Comparison of ENCODE assay signal across 14 cellular contexts in the genomic region with DNA sequence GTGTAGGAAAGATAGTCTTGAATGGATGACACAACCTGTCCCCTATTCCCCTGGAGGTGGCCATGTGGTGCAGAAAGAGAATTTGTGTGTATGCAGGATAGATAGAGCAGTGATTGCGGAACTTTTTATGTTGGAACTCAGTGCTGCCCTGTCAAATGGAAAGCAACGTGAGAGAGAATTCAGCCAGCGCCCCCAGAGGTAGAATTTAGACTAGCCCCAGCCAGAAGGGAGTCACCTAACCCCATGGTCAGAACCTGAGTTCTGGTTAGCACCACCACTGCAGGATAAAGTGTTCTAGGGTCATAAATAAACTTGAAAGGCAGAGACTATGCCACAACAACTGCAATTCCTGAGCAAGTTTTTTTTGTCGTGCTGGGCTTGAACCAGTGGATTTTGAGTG.
DNase-seq lines count a peak whose midpoint lies in the region; ATAC-seq, FAIRE-seq and TF ChIP-seq lines count a peak whose summit lies in the region.
"Had no signal": no experiment of that assay in that cellular context is flagged by ENCODE, and none has a peak within 500 bp of the region (broad histone marks: within the 10 kb centered on the region; RNA-seq: fewer than 3 reads in every experiment).

No MANE protein-coding gene starts in this region.

- POLR2A ChIA-PET in Caco-2 (lab: Charles Lee), result no interaction called here
- POLR2A ChIA-PET in H1 (lab: Charles Lee; ENCODE audit: partially characterized antibody), result no interaction called here
- POLR2A ChIA-PET in CD8-positive, alpha-beta T cell (lab: Charles Lee), result no interaction called here

- peak; percentile 39 to 64 for TF ChIP-seq RAD21 in H1 (IDR thresholded peaks at IDR 0.05 in 1 of 2, conservative IDR thresholded peaks at IDR 0.05 in 1 of 2; ENCODE audit: low read depth in 2 of 2, low read length in 2 of 2)

- intact Hi-C loops in Caco-2 (cut with micrococcal nuclease; ENCODE audit: unreplicated experiment), result no loop called here
- intact Hi-C loops in CD8-positive, alpha-beta T cell (cut with DNase I, micrococcal nuclease), result no loop called here

- H3K27ac Mint-ChIP-seq in Caco-2 (ENCODE audit: unreplicated experiment), result no peak overlapping the region
- no peak overlapping the region for H3K27ac Mint-ChIP-seq in CD8-positive, alpha-beta T cell
- H3K27ac Mint-ChIP-seq in stimulated activated naive CD8-positive, alpha-beta T cell treated with anti-CD3 and anti-CD28 coated beads, Interleukin-15, amount 100 ng/mL, for 72 hours, result no peak overlapping the region

- no peak overlapping the region for H3K4ac ChIP-seq in H1 (replicated peaks; ENCODE audit: insufficient read length, low read depth, low read length)

- H3K9ac ChIP-seq in H1 (replicated peaks in 1 of 4; ENCODE audit: extremely low read depth in 1 of 4, low read depth in 3 of 4, low read length in 3 of 4), result no peak overlapping the region

- H4K5ac ChIP-seq in H1 (ENCODE audit: insufficient read length, low read depth, low read length), result no peak overlapping the region

- H3K4me3 ChIP-seq in Caco-2 (ENCODE audit: low read depth, low read length), result no peak overlapping the region
- H3K4me3 ChIP-seq in H1 (ENCODE audit: extremely low read depth in 1 of 4, insufficient read depth in 2 of 4, low read depth in 3 of 4, low read length in 4 of 4), result no peak overlapping the region
- no peak overlapping the region for H3K4me3 ChIP-seq in CD8-positive, alpha-beta T cell (ENCODE audit: low read depth, low read length)

- H3K4me2 ChIP-seq in H1 (ENCODE audit: insufficient read depth in 1 of 2, low read depth in 2 of 2, low read length in 2 of 2), result no peak overlapping the region

- no peak overlapping the region for H2BK12ac ChIP-seq in H1 (ENCODE audit: low read depth, low read length)

- no peaks in the 10 kb centered on the region for H3K4me1 ChIP-seq in Caco-2
- H3K4me1 ChIP-seq in H1 (replicated peaks in 1 of 4; ENCODE audit: control insufficient read depth in 3 of 4, insufficient read depth in 4 of 4, low read length in 3 of 4), result no peaks in the 10 kb centered on the region
- H3K4me1 ChIP-seq in CD8-positive, alpha-beta T cell (ENCODE audit: insufficient read depth, low read length), result no peaks in the 10 kb centered on the region

- no TSS peak for BruUV-seq in Caco-2 (replicated peaks; lab: Mats Ljungman, UMichigan)

- peak overlapping the region; percentile 93; the same call in 1 of the 2 replicates for H2AFZ ChIP-seq in H1 (ENCODE audit: low read length)

- no peak overlapping the region for H2BK15ac ChIP-seq in H1 (ENCODE audit: low read length)

- H4K8ac ChIP-seq in H1 (ENCODE audit: extremely low read depth, insufficient read depth, low read length), result no peak overlapping the region

- no peaks in the 10 kb centered on the region for H3K27me3 Mint-ChIP-seq in Caco-2 (ENCODE audit: insufficient read depth, unreplicated experiment)
- H3K27me3 Mint-ChIP-seq in CD8-positive, alpha-beta T cell (ENCODE audit: low read depth), result peaks cover 2% of the 10 kb centered on the region
- no peaks in the 10 kb centered on the region for H3K27me3 Mint-ChIP-seq in stimulated activated naive CD8-positive, alpha-beta T cell treated with anti-CD3 and anti-CD28 coated beads, Interleukin-15, amount 100 ng/mL, for 72 hours

- no peak for TF ChIP-seq POLR2A in H1 (IDR thresholded peaks at IDR 0.05; ENCODE audit: control extremely low read depth in 1 of 2, low read depth in 2 of 2, low read length in 2 of 2)

- H3K36me3 Mint-ChIP-seq in Caco-2 (ENCODE audit: insufficient read depth, unreplicated experiment), result no peaks in the 10 kb centered on the region
- no peaks in the 10 kb centered on the region for H3K36me3 Mint-ChIP-seq in CD8-positive, alpha-beta T cell

- H2BK5ac ChIP-seq in H1 (ENCODE audit: low read depth, low read length), result no peak overlapping the region

- no peak overlapping the region for H3K14ac ChIP-seq in H1 (ENCODE audit: insufficient read length)

- H3K79me2 ChIP-seq in H1 (ENCODE audit: control insufficient read depth in 1 of 2, insufficient read depth in 2 of 2, low read length in 2 of 2), result no peaks in the 10 kb centered on the region

- H4K20me1 ChIP-seq in H1 (replicated peaks in 1 of 2; ENCODE audit: control insufficient read depth in 1 of 2, insufficient read depth in 2 of 2, low read length in 2 of 2), result no peaks in the 10 kb centered on the region

- no peaks in the 10 kb centered on the region for H3K79me1 ChIP-seq in H1 (ENCODE audit: low read depth, low read length)

- peaks cover 17% of the 10 kb centered on the region for H3K9me3 Mint-ChIP-seq in Caco-2 (ENCODE audit: unreplicated experiment)
- peaks cover 3% of the 10 kb centered on the region for H3K9me3 Mint-ChIP-seq in CD8-positive, alpha-beta T cell
- peaks cover 4 to 8% of the 10 kb centered on the region in 2 donors for H3K9me3 Mint-ChIP-seq in stimulated activated naive CD8-positive, alpha-beta T cell treated with anti-CD3 and anti-CD28 coated beads, Interleukin-15, amount 100 ng/mL, for 72 hours

- H3K56ac ChIP-seq in H1 (replicated peaks; ENCODE audit: insufficient read length, low read depth, low read length), result no peak overlapping the region

- no peaks in the 10 kb centered on the region for H3K23me2 ChIP-seq in H1 (ENCODE audit: low read depth, low read length)

- H3K9me3 ChIP-seq in Caco-2, result no peaks in the 10 kb centered on the region
- H3K9me3 ChIP-seq in H1 (ENCODE audit: insufficient read depth in 2 of 2, low read depth in 1 of 2, low read length in 1 of 2), result no peaks in the 10 kb centered on the region
- H3K9me3 ChIP-seq in CD8-positive, alpha-beta T cell (ENCODE audit: low read length), result no peaks in the 10 kb centered on the region

- H3K36me3 ChIP-seq in Caco-2 (ENCODE audit: control insufficient read depth, insufficient read depth, low read length) (no peaks in the 10 kb centered on the region), H1 (ENCODE audit: control insufficient read depth in 2 of 4, insufficient read depth in 4 of 4, low read length in 3 of 4) (no peaks in the 10 kb centered on the region)
- no peaks in the 10 kb centered on the region for H3K36me3 ChIP-seq in CD8-positive, alpha-beta T cell (ENCODE audit: insufficient read depth, low read length)

- H3K4me3 Mint-ChIP-seq in Caco-2 (ENCODE audit: unreplicated experiment), result no peak overlapping the region
- no peak overlapping the region for H3K4me3 Mint-ChIP-seq in CD8-positive, alpha-beta T cell
- H3K4me3 Mint-ChIP-seq in stimulated activated naive CD8-positive, alpha-beta T cell treated with anti-CD3 and anti-CD28 coated beads, Interleukin-15, amount 100 ng/mL, for 72 hours, result no peak overlapping the region

- H2BK20ac ChIP-seq in H1 (ENCODE audit: low read length), result no peak overlapping the region

- DNase-seq in Caco-2 (peak in 1 of 2 experiments; percentile 40), HT1080 (ENCODE audit: low read depth) (peak; percentile 8), H1 (ENCODE audit: low read depth in 1 of 2, low spot score in 2 of 2) (peak in 1 of 2 experiments; percentile 61), NCI-H2107 treated with DMSO at 0.1 percent for 48 hours (lab: John Stamatoyannopoulos, UW; ENCODE audit: unreplicated experiment) (no peak)
- no peak for DNase-seq in stimulated activated CD4-positive, alpha-beta T cell treated with anti-CD3 and anti-CD28 coated beads, Interleukin-4, amount 100 ng/mL, for 24 hours
- no peak for DNase-seq in CD8-positive, alpha-beta T cell
- no peak for DNase-seq in stimulated activated naive CD8-positive, alpha-beta T cell treated with anti-CD3 and anti-CD28 coated beads, Interleukin-15, amount 100 ng/mL, for 72 hours
- DNase-seq: activated CD4-positive, alpha-beta T cell treated with anti-CD3 and anti-CD28 coated beads, Interleukin-2, amount 50 U/mL, for 4 hours; activated gamma-delta T cell treated with Interleukin-2 at 50 U/mL for 16 hours; NCI-H1048; RPMI8226; T1000 had no signal

- H3K18ac ChIP-seq in H1 (ENCODE audit: extremely low read depth, low read length), result no peak overlapping the region

- no peaks in the 10 kb centered on the region for H3K4me1 Mint-ChIP-seq in Caco-2 (ENCODE audit: low read depth, unreplicated experiment)
- no peaks in the 10 kb centered on the region for H3K4me1 Mint-ChIP-seq in CD8-positive, alpha-beta T cell (ENCODE audit: low read depth)
- H3K4me1 Mint-ChIP-seq in stimulated activated naive CD8-positive, alpha-beta T cell treated with anti-CD3 and anti-CD28 coated beads, Interleukin-15, amount 100 ng/mL, for 72 hours, result no peaks in the 10 kb centered on the region

- CTCF ChIA-PET in Caco-2 (lab: Charles Lee), result no interaction called here
- CTCF ChIA-PET in H1 (lab: Charles Lee; ENCODE audit: partially characterized antibody), result interaction anchor here (0.6 to 1.5 kb wide), 12 partner anchors 8 to 1609 kb away, joined by 3 to 4 read pairs (median 3); no protein-coding TSS in a partner anchor
- CTCF ChIA-PET in CD8-positive, alpha-beta T cell (lab: Charles Lee), result no interaction called here

- WGBS in H1 (ENCODE audit: extremely low coverage in 1 of 2, insufficient coverage in 1 of 2, insufficient read length in 1 of 2, insufficient replicate concordance in 2 of 2, low coverage in 1 of 2, low lambda C conversion rate in 2 of 2, missing lambda C conversion rate in 1 of 2), 2 experiments, result 66% methylated on average over 4 of the region's 4 CpGs; no CpG with 5 or more reads in 1 of the 2 experiments

- no peak overlapping the region for H2BK120ac ChIP-seq in H1 (replicated peaks; ENCODE audit: low read depth, low read length)

- no peak overlapping the region for H3K23ac ChIP-seq in H1 (ENCODE audit: insufficient read length)

- no peak for TF ChIP-seq EP300 in H1 (IDR thresholded peaks at IDR 0.05; ENCODE audit: borderline replicate concordance in 1 of 2, low read depth in 2 of 2, low read length in 2 of 2)

- no peak overlapping the region for H3K27ac ChIP-seq in H1 (ENCODE audit: low read depth, low read length)
- no peak overlapping the region for H3K27ac ChIP-seq in CD8-positive, alpha-beta T cell (ENCODE audit: low read depth, low read length)

- FAIRE-seq in H1 (lab: Jason Lieb, UNC), result no peak
- FAIRE-seq: endometrium had no signal

- no peak overlapping the region for H2AK5ac ChIP-seq in H1 (ENCODE audit: low read depth, low read length)

- H3K27me3 ChIP-seq in Caco-2 (replicated peaks; ENCODE audit: control insufficient read depth, insufficient read depth, low read length), result no peaks in the 10 kb centered on the region
- no peaks in the 10 kb centered on the region for H3K27me3 ChIP-seq in H1 (replicated peaks in 1 of 4; ENCODE audit: control insufficient read depth in 3 of 4, extremely low read depth in 1 of 4, insufficient read depth in 3 of 4, low read length in 3 of 4)
- H3K27me3 ChIP-seq in CD8-positive, alpha-beta T cell (ENCODE audit: insufficient read depth, low read length), result no peaks in the 10 kb centered on the region

- H4K91ac ChIP-seq in H1 (replicated peaks; ENCODE audit: insufficient read length, low read length), result no peak overlapping the region

- peak; percentile 61 for ATAC-seq in GM19372 (IDR thresholded peaks at IDR 0.05; ENCODE audit: low read depth, unreplicated experiment)
- ATAC-seq in CD8-positive, alpha-beta T cell, result no peak
- ATAC-seq in stimulated activated naive CD8-positive, alpha-beta T cell treated with anti-CD3 and anti-CD28 coated beads, Interleukin-15, amount 100 ng/mL, for 72 hours, result no peak

- TF ChIP-seq CTCF in Caco-2 (IDR thresholded peaks at IDR 0.05; ENCODE audit: insufficient read depth in 1 of 2, low read depth in 1 of 2, low read length in 1 of 2, severe bottlenecking in 1 of 2, unreplicated experiment in 1 of 2), result peak; percentile 16 to 28
- peak; percentile 41 to 61 (median 47) for TF ChIP-seq CTCF in H1 (IDR thresholded peaks at IDR 0.05; ENCODE audit: control extremely low read depth in 1 of 3, insufficient read depth in 1 of 3, low read depth in 1 of 3, low read length in 3 of 3)
- no peak for TF ChIP-seq CTCF in CD8-positive, alpha-beta T cell (IDR thresholded peaks at IDR 0.05)
